8 cellular contexts compared by ENCODE assay signal in the genomic region with DNA sequence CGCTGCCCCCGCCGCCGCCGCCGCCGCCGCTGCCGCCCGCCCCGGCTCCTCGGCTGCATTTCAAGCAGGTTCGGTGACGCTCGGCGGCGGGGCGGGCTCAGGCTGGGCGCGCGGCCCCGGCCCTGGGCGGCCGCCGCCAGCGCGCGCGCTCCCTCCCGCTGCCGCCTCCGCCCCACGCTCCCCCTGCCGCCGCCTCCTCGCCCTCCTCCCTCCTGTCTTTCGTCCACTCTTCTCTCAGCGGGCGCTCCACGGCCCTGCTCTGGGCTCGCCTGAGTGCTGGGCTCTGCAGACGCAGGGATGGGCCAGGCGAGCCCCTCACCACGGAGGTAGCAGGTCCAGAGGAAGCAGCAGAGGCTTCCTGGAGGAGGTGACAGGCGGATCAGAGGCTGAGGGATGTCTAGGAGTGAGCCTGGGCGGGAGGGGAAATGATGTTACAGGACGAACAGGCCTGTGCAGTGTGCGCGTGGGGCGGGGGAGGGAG. TPM values are rescaled to one million over a fixed set of nuclear protein-coding genes. Genes with fewer than 3 reads are reported as not detected.
DNase-seq lines count a peak whose midpoint lies in the region; ATAC-seq and TF ChIP-seq lines count a peak whose summit lies in the region.

A gene (minus strand): TSS at position 62 of the 481 bp plus-strand sequence. CDS start 158 bp downstream, outside the sequence.

- peaks cover 0 to 19% (median 6%) of the 10 kb centered on the region in 4 donors for H3K4me1 ChIP-seq in right lobe of liver

- peak within 1 kb of the TSS; percentile 50 to 57 (median 55) for H3K4me3 ChIP-seq in right lobe of liver

- H3K9me3 ChIP-seq in right lobe of liver: no peaks in the 10 kb centered on the region

- no peaks in the 10 kb centered on the region for H3K36me3 ChIP-seq in right lobe of liver

- TF ChIP-seq CTCF in right lobe of liver (IDR thresholded peaks at IDR 0.05): no peak

- TF ChIP-seq POLR2A in right lobe of liver (IDR thresholded peaks at IDR 0.05): no peak

- H3K27ac ChIP-seq in right lobe of liver: no peak within 1 kb of the TSS

- 14% methylated on average over 21 of the region's 50 CpGs for WGBS in right lobe of liver (ENCODE audit: insufficient coverage, low coverage, low lambda C conversion rate, missing lambda C conversion rate)

- H3K27me3 ChIP-seq in right lobe of liver: peaks cover 0 to 8% of the 10 kb centered on the region in 2 donors

- intact Hi-C loops in right lobe of liver (cut with DNase I): no loop called here

- ATAC-seq in HG03039 (IDR thresholded peaks at IDR 0.05; ENCODE audit: unreplicated experiment): peak; percentile 39
- ATAC-seq in right lobe of liver: peak; percentile 65 to 77 (median 72)

- DNase-seq in NCI-H2081 (lab: John Stamatoyannopoulos, UW) (peak; percentile 62 to 63), NCI-H2081 treated with DMSO at 0.1 percent for 48 hours (lab: John Stamatoyannopoulos, UW) (no peak), NCI-H345 treated with DMSO at 0.1 percent for 48 hours (lab: John Stamatoyannopoulos, UW; ENCODE audit: unreplicated experiment) (peak; percentile 48), dedifferentiated amniotic fluid mesenchymal stem cell (ENCODE audit: extremely low spot score) (peak; percentile 51), right lobe of liver (peak; percentile 61 to 73 (median 63))
- peak; percentile 88 for DNase-seq in activated CD4-positive, alpha-beta T cell treated with anti-CD3 and anti-CD28 coated beads for 48 hours
- DNase-seq in stimulated activated CD4-positive, alpha-beta T cell treated with anti-CD3 and anti-CD28 coated beads, TNF-alpha, amount 100 ng/mL, for 1 hour (ENCODE audit: low read depth in 3 of 3, low spot score in 1 of 3): peak; percentile 28 to 74 (median 57)

RNA-seq across cellular contexts. Expression of the gene that starts here (rescaled TPM):
- 1 to 10 TPM in 2 of 6 experiments, under 1 TPM in 4; 0.21 to 1.2 (median 0.56) TPM for total RNA-seq in right lobe of liver
